In genomic region chr13:113624640-113625304, GRCh38 we compare ENCODE assay signal across 19 cellular contexts. TPM values are rescaled to one million over a fixed set of nuclear protein-coding genes. Genes with fewer than 3 reads are reported as not detected.
"Had no signal": no experiment of that assay in that cellular context is flagged by ENCODE, and none has a peak within 500 bp of the region (broad histone marks: within the 10 kb centered on the region; RNA-seq: fewer than 3 reads in every experiment).

No MANE protein-coding gene starts in this region.

RNA-seq across cellular contexts. Expression of gene ATP4B, which starts 33.2 kb away (rescaled TPM):
- total RNA-seq: kidney epithelial cell; left ventricle myocardium inferior; lower leg skin; lung; myocyte; natural killer cell treated with Interleukin-12 subunit alpha and Interleukin-12 subunit beta and Interleukin-15 and Interleukin-18, amount 100 ng/mL, for 72 hours; omental fat pad; progenitor cell of endocrine pancreas; renal cortical epithelial cell; right atrium auricular region; right lobe of liver; skeletal muscle tissue; smooth muscle cell; temporal lobe; tibial nerve; ureter had no signal
- polyA plus RNA-seq: lung, neural cell, ovary, smooth muscle cell had no signal

RNA-seq across cellular contexts. Expression of gene GRK1, which starts 42.2 kb away (rescaled TPM):
- total RNA-seq: kidney epithelial cell, lower leg skin, myocyte, omental fat pad, pulmonary artery endothelial cell, renal cortical epithelial cell, right atrium auricular region, right lobe of liver, skeletal muscle tissue, smooth muscle cell, tibial nerve, ureter had no signal
- polyA plus RNA-seq: smooth muscle cell had no signal
